ENCODE assay signal across 20 cellular contexts in genomic region chr2:57987835-57988573, GRCh38.
DNase-seq lines count a peak whose midpoint lies in the region; ATAC-seq lines count a peak whose summit lies in the region.
"Had no signal": no experiment of that assay in that cellular context is flagged by ENCODE, and none has a peak within 500 bp of the region (broad histone marks: within the 10 kb centered on the region; RNA-seq: fewer than 3 reads in every experiment).

No MANE protein-coding gene starts in this region.

- ATAC-seq in HG02884 (IDR thresholded peaks at IDR 0.05; ENCODE audit: unreplicated experiment) (peak; percentile 60), HG03196 (IDR thresholded peaks at IDR 0.05; ENCODE audit: unreplicated experiment) (no peak), HG03139 (IDR thresholded peaks at IDR 0.05; ENCODE audit: unreplicated experiment) (no peak)
- ATAC-seq: activated naive CD8-positive, alpha-beta T cell treated with anti-CD3 and anti-CD28 coated beads, Interleukin-2, amount 50 U/mL, for 24 hours; sciatic nerve had no signal

- peak; percentile 3 for DNase-seq in EH (ENCODE audit: low read depth)
- DNase-seq in astrocyte of the hippocampus (ENCODE audit: low read depth, low spot score), result peak; percentile 49
- DNase-seq in non-pigmented ciliary epithelial cell (ENCODE audit: low read depth), result peak; percentile 10
- no peak for DNase-seq in NOMO-1 treated with DMSO at 0.1 percent for 48 hours (lab: John Stamatoyannopoulos, UW; ENCODE audit: unreplicated experiment)
- DNase-seq in inferior parietal cortex (ENCODE audit: extremely low spot score), result no peak
- DNase-seq: activated CD4-positive, alpha-beta T cell treated with anti-CD3 and anti-CD28 coated beads, Interleukin-2, amount 50 U/mL, for 1 hour; activated CD8-positive, alpha-beta memory T cell treated with anti-CD3 and anti-CD28 coated beads, Interleukin-2, amount 50 U/mL, for 4 hours; activated effector memory CD4-positive, alpha-beta T cell treated with Interleukin-2 at 50 U/mL for 16 hours; activated naive CD8-positive, alpha-beta T cell treated with anti-CD3 and anti-CD28 coated beads, Interleukin-2, amount 50 U/mL, for 24 hours; dermis blood vessel endothelial cell; NCI-H2171; NCI-H69; Right ventricle myocardium superior; stimulated activated CD4-positive, alpha-beta T cell treated with anti-CD3 and anti-CD28 coated beads, Interleukin-2, amount 100 ng/mL, for 24 hours; stimulated activated naive CD4-positive, alpha-beta T cell; thyroid gland had no signal

Comparison
In these comparisons a context has a peak if more than half of its experiments do, and no peak if none do; other contexts are left out.
1. DNase-seq: peak in EH (single experiment), astrocyte of the hippocampus (single experiment) and non-pigmented ciliary epithelial cell (single experiment); none in NOMO-1 treated with DMSO at 0.1 percent for 48 hours (single experiment) and inferior parietal cortex (single experiment).